ENCODE assay signal across 8 cellular contexts in genomic region chr12:113154351-113154973, GRCh38. TPM values are rescaled to one million over a fixed set of nuclear protein-coding genes. Genes with fewer than 3 reads are reported as not detected.
DNase-seq lines count a peak whose midpoint lies in the region; ATAC-seq and TF ChIP-seq lines count a peak whose summit lies in the region.

No MANE protein-coding gene starts in this region.

- peaks cover 10 to 25% of the 10 kb centered on the region in 2 donors for H3K36me3 Mint-ChIP-seq in CD4-positive, alpha-beta memory T cell
- peaks cover 2% of the 10 kb centered on the region for H3K36me3 Mint-ChIP-seq in IgD-negative memory B cell

- dilution Hi-C loops in mammary epithelial cell (cut with HindIII; ENCODE audit: low sequenced_read_pairs), result loop anchor here (5.0 kb wide), 1 partner anchor 62 kb away; no protein-coding TSS in a partner anchor

- no peaks in the 10 kb centered on the region for H3K9me3 Mint-ChIP-seq in CD4-positive, alpha-beta memory T cell
- no peaks in the 10 kb centered on the region for H3K9me3 Mint-ChIP-seq in IgD-negative memory B cell

- WGBS in mammary epithelial cell (ENCODE audit: low coverage, missing lambda C conversion rate), result 22% methylated on average over 7 of the region's 51 CpGs

- intact Hi-C loops in CD4-positive, alpha-beta memory T cell (cut with micrococcal nuclease), result loop anchor here (5.0 kb wide), 1 partner anchor 52 kb away; no protein-coding TSS in a partner anchor
- intact Hi-C loops in mammary epithelial cell (cut with micrococcal nuclease), result no loop called here

- peak overlapping the region in 1 of 2 donors; percentile 18 for H3K4me3 ChIP-seq in CD4-positive, alpha-beta memory T cell (ENCODE audit: low read length in 2 of 2)
- peak overlapping the region in 2 of 3 experiments; percentile 39 to 46 for H3K4me3 ChIP-seq in mammary epithelial cell (replicated peaks in 1 of 3; ENCODE audit: insufficient read depth in 1 of 3, low read depth in 2 of 3, low read length in 3 of 3)

- TF ChIP-seq CTCF in mammary epithelial cell (conservative IDR thresholded peaks at IDR 0.05 in 1 of 2, IDR thresholded peaks at IDR 0.05 in 1 of 2; ENCODE audit: extremely low read depth in 1 of 2, insufficient read depth in 1 of 2, low read depth in 1 of 2, low read length in 2 of 2), result no peak

- H3K27ac Mint-ChIP-seq in CD4-positive, alpha-beta memory T cell, result peak overlapping the region in 2 of 7 donors; percentile 59 to 85
- peak overlapping the region in 1 of 3 donors; percentile 57 for H3K27ac Mint-ChIP-seq in IgD-negative memory B cell

- H3K79me2 ChIP-seq in mammary epithelial cell (ENCODE audit: insufficient read depth, low read length), result no peaks in the 10 kb centered on the region

- in situ Hi-C loops in mammary epithelial cell (cut with MboI; ENCODE audit: low sequenced_read_pairs in 2 of 2), result loop anchor here in 1 of 2 donors (10.0 kb wide), 1 partner anchor 110 kb away; no protein-coding TSS in a partner anchor

- H3K4me1 Mint-ChIP-seq in CD4-positive, alpha-beta memory T cell, result peaks cover 10 to 29% (median 14%) of the 10 kb centered on the region in 4 donors
- H3K4me1 Mint-ChIP-seq in IgD-negative memory B cell, result peaks cover 5 to 9% (median 6%) of the 10 kb centered on the region in 3 donors

- H3K36me3 ChIP-seq in CD4-positive, alpha-beta memory T cell (ENCODE audit: insufficient read depth, low read length), result peaks cover 13% of the 10 kb centered on the region
- no peaks in the 10 kb centered on the region for H3K36me3 ChIP-seq in mammary epithelial cell (ENCODE audit: insufficient read depth, low read length)

- H3K4me1 ChIP-seq in CD4-positive, alpha-beta memory T cell (ENCODE audit: insufficient read depth, low read length), result peaks cover 20% of the 10 kb centered on the region
- peaks cover 25% of the 10 kb centered on the region for H3K4me1 ChIP-seq in mammary epithelial cell (ENCODE audit: insufficient read depth, low read length)

- no peaks in the 10 kb centered on the region for H4K20me1 ChIP-seq in mammary epithelial cell (ENCODE audit: insufficient read depth, low read length)

- H3K4me2 ChIP-seq in mammary epithelial cell (ENCODE audit: insufficient read depth, low read depth, low read length), result peak overlapping the region; percentile 90

- H3K27me3 ChIP-seq in CD4-positive, alpha-beta memory T cell (ENCODE audit: insufficient read depth, low read length), result peaks cover 6% of the 10 kb centered on the region
- H3K27me3 ChIP-seq in mammary epithelial cell (ENCODE audit: insufficient read depth, low read length), result no peaks in the 10 kb centered on the region

- peak in 2 of 5 donors; percentile 17 to 23 for DNase-seq in CD4-positive, alpha-beta memory T cell
- DNase-seq in mammary epithelial cell, result no peak
- peak; percentile 31 to 54 for DNase-seq in lung microvascular endothelial cell (ENCODE audit: low read depth in 2 of 2)
- DNase-seq in HPDE6-E6E7 (ENCODE audit: extremely low spot score), result no peak
- no peak for DNase-seq in HUDEP-2 (lab: John Stamatoyannopoulos, UW; ENCODE audit: unreplicated experiment in 76 of 76)

- no peak overlapping the region for H3K27ac ChIP-seq in CD4-positive, alpha-beta memory T cell (ENCODE audit: low read depth, low read length)
- H3K27ac ChIP-seq in mammary epithelial cell (ENCODE audit: insufficient read depth, low read depth, low read length), result no peak overlapping the region

- peak overlapping the region; percentile 72 for H2AFZ ChIP-seq in mammary epithelial cell (ENCODE audit: low read depth, low read length)

- no peak overlapping the region for H3K9ac ChIP-seq in mammary epithelial cell (ENCODE audit: insufficient read depth, low read length)

- no TSS peak for BruUV-seq in mammary epithelial cell (replicated peaks; lab: Mats Ljungman, UMichigan)

- CTCF ChIA-PET in CD4-positive, alpha-beta memory T cell (lab: Charles Lee; ENCODE audit: partially characterized antibody), result interaction anchor here (1.4 to 2.4 kb wide), 7 partner anchors 16 to 254 kb away, joined by 4 to 24 read pairs (median 6); partner anchors contain the start of gene RASAL1
- CTCF ChIA-PET in mammary epithelial cell (lab: Charles Lee; ENCODE audit: low non-redundant PET), result no interaction called here

- peaks cover 0 to 9% of the 10 kb centered on the region in 2 donors for H3K27me3 Mint-ChIP-seq in CD4-positive, alpha-beta memory T cell
- peaks cover 17% of the 10 kb centered on the region for H3K27me3 Mint-ChIP-seq in IgD-negative memory B cell

- POLR2A ChIA-PET in CD4-positive, alpha-beta memory T cell (lab: Charles Lee; ENCODE audit: partially characterized antibody), result interaction anchor here (1.0 to 1.4 kb wide), 2 partner anchors 21 to 30 kb away, joined by 3 to 4 read pairs; no protein-coding TSS in a partner anchor

- H3K4me3 Mint-ChIP-seq in CD4-positive, alpha-beta memory T cell, result peak overlapping the region; percentile 18 to 86 (median 69)
- peak overlapping the region in 3 of 4 donors; percentile 40 to 92 (median 83) for H3K4me3 Mint-ChIP-seq in IgD-negative memory B cell

- H3K9me3 ChIP-seq in CD4-positive, alpha-beta memory T cell (ENCODE audit: control insufficient read depth in 1 of 2, low read length in 2 of 2), result no peaks in the 10 kb centered on the region
- no peaks in the 10 kb centered on the region for H3K9me3 ChIP-seq in mammary epithelial cell (replicated peaks; ENCODE audit: insufficient read depth, low read length)

- no peak for ATAC-seq in GM21381 (IDR thresholded peaks at IDR 0.05; ENCODE audit: unreplicated experiment)
- no peak for ATAC-seq in HG03565 (IDR thresholded peaks at IDR 0.05; ENCODE audit: unreplicated experiment)

RNA-seq across cellular contexts. Expression of gene CFAP73, which starts 4.9 kb away (rescaled TPM):
- not detected for total RNA-seq in CD4-positive, alpha-beta memory T cell
- under 1 TPM in 1 of 2 donors, not detected in 1; 0.18 TPM for polyA plus RNA-seq in CD4-positive, alpha-beta memory T cell
- polyA plus RNA-seq in IgD-negative memory B cell (not detected), mammary epithelial cell (not detected)
- total RNA-seq in mammary epithelial cell (not detected), lung microvascular endothelial cell (not detected in 2 replicates)
- not detected for polyA minus RNA-seq in mammary epithelial cell

RNA-seq across cellular contexts. Expression of gene RASAL1, which starts 18.9 kb away (rescaled TPM):
- total RNA-seq in CD4-positive, alpha-beta memory T cell, result 1 to 10 TPM in 1 of 2 experiments, under 1 TPM in 1; 0.58 to 1.4 TPM
- under 1 TPM; 0.10 to 0.68 TPM for polyA plus RNA-seq in CD4-positive, alpha-beta memory T cell
- not detected for polyA plus RNA-seq in IgD-negative memory B cell
- total RNA-seq in mammary epithelial cell, result 1 to 10 TPM in 1 of 2 donors, not detected in 1; 4.0 TPM
- polyA plus RNA-seq in mammary epithelial cell, result 0.10 TPM
- not detected for polyA minus RNA-seq in mammary epithelial cell
- not detected in 2 replicates for total RNA-seq in lung microvascular endothelial cell

RNA-seq across cellular contexts. Expression of gene DDX54, which starts 30.8 kb away (rescaled TPM):
- 10 to 100 TPM; 64.9 to 69.4 TPM for total RNA-seq in CD4-positive, alpha-beta memory T cell
- 10 to 100 TPM in 1 of 2 donors, 1 to 10 TPM in 1; 9.9 to 39.7 TPM for polyA plus RNA-seq in CD4-positive, alpha-beta memory T cell
- polyA plus RNA-seq in IgD-negative memory B cell, result 34.2 TPM
- 10 to 100 TPM; 49.3 to 92.9 TPM for total RNA-seq in mammary epithelial cell
- 58.6 TPM for polyA plus RNA-seq in mammary epithelial cell
- polyA minus RNA-seq in mammary epithelial cell, result 101 TPM
- total RNA-seq in lung microvascular endothelial cell, result 30.2 and 31.4 TPM in 2 replicates

RNA-seq across cellular contexts. Expression of gene RITA1, which starts 31.1 kb away (rescaled TPM):
- total RNA-seq in CD4-positive, alpha-beta memory T cell, result 10 to 100 TPM; 12.8 to 14.2 TPM
- 10 to 100 TPM; 19.4 to 25.9 TPM for polyA plus RNA-seq in CD4-positive, alpha-beta memory T cell
- 24.1 TPM for polyA plus RNA-seq in IgD-negative memory B cell
- total RNA-seq in mammary epithelial cell, result 10 to 100 TPM; 21.0 to 21.5 TPM
- 16.0 TPM for polyA plus RNA-seq in mammary epithelial cell
- 3.7 TPM for polyA minus RNA-seq in mammary epithelial cell
- 13.1 and 15.9 TPM in 2 replicates for total RNA-seq in lung microvascular endothelial cell

Comparison
In these comparisons a context has a peak if more than half of its experiments do, and no peak if none do; other contexts are left out.
1. DNase-seq: peak in lung microvascular endothelial cell (2 of 2); none in mammary epithelial cell (single experiment), HPDE6-E6E7 (single experiment) and HUDEP-2 (0 of 76).